Comparison of ENCODE assay signal across 9 cellular contexts in genomic region chr17:77433385-77434135, GRCh38.
A peak's percentile ranks its signal among the peaks of the same experiment; 100 is the strongest.
DNase-seq lines count a peak whose midpoint lies in the region; ATAC-seq and TF ChIP-seq lines count a peak whose summit lies in the region.
"Had no signal": no experiment of that assay in that cellular context is flagged by ENCODE, and none has a peak within 500 bp of the region (broad histone marks: within the 10 kb centered on the region; RNA-seq: fewer than 3 reads in every experiment).

No MANE protein-coding gene starts in this region.

- no peaks in the 10 kb centered on the region for H3K36me3 Mint-ChIP-seq in activated naive CD4-positive, alpha-beta T cell treated with anti-CD3 and anti-CD28 coated beads, Interleukin-2, amount 50 U/mL, for 24 hours

- TF ChIP-seq POLR2A in vagina (IDR thresholded peaks at IDR 0.05) (no peak), GM18505 (IDR thresholded peaks at IDR 0.05; ENCODE audit: borderline replicate concordance, extremely low read depth, insufficient read depth, insufficient read length) (no peak)

- H3K4me1 ChIP-seq in vagina, result peaks cover 100% of the 10 kb centered on the region

- peak overlapping the region; percentile 1 to 30 for H3K4me3 ChIP-seq in vagina

- H3K27ac Mint-ChIP-seq in activated naive CD4-positive, alpha-beta T cell treated with anti-CD3 and anti-CD28 coated beads, Interleukin-2, amount 50 U/mL, for 24 hours, result peak overlapping the region; percentile 96

- peak; percentile 63 to 64 for DNase-seq in stimulated activated CD4-positive, alpha-beta T cell treated with anti-CD3 and anti-CD28 coated beads, Interleukin-2, amount 100 ng/mL, for 24 hours
- DNase-seq in stimulated activated CD4-positive, alpha-beta T cell treated with anti-CD3 and anti-CD28 coated beads, Interleukin-2, amount 100 ng/mL, for 48 hours, result no peak
- DNase-seq in iris pigment epithelial cell (ENCODE audit: low read depth), result peak; percentile 73
- DNase-seq in vagina (ENCODE audit: extremely low spot score in 2 of 2), result no peak
- DNase-seq in D341Med (ENCODE audit: low spot score), result no peak
- DNase-seq in midbrain (lab: John Stamatoyannopoulos, UW), result no peak
- DNase-seq: DMS 273 treated with DMSO at 0.1 percent for 48 hours had no signal

- intact Hi-C loops in vagina (cut with DNase I), result loop anchor here (5.0 kb wide), 1 partner anchor 101 kb away; no protein-coding TSS in a partner anchor

- no peaks in the 10 kb centered on the region for H3K27me3 ChIP-seq in vagina

- no peaks in the 10 kb centered on the region for H3K36me3 ChIP-seq in vagina

- ATAC-seq in GM18505 (IDR thresholded peaks at IDR 0.05; ENCODE audit: unreplicated experiment), result no peak

- H3K9me3 ChIP-seq in vagina, result no peaks in the 10 kb centered on the region

- H3K4me3 Mint-ChIP-seq in activated naive CD4-positive, alpha-beta T cell treated with anti-CD3 and anti-CD28 coated beads, Interleukin-2, amount 50 U/mL, for 24 hours, result peak overlapping the region; percentile 87

- no peaks in the 10 kb centered on the region for H3K9me3 Mint-ChIP-seq in activated naive CD4-positive, alpha-beta T cell treated with anti-CD3 and anti-CD28 coated beads, Interleukin-2, amount 50 U/mL, for 24 hours

- no peaks in the 10 kb centered on the region for H3K27me3 Mint-ChIP-seq in activated naive CD4-positive, alpha-beta T cell treated with anti-CD3 and anti-CD28 coated beads, Interleukin-2, amount 50 U/mL, for 24 hours

- peak overlapping the region; percentile 81 for H3K27ac ChIP-seq in vagina

- no peak for TF ChIP-seq CTCF in vagina (IDR thresholded peaks at IDR 0.05)

- peaks cover 88% of the 10 kb centered on the region for H3K4me1 Mint-ChIP-seq in activated naive CD4-positive, alpha-beta T cell treated with anti-CD3 and anti-CD28 coated beads, Interleukin-2, amount 50 U/mL, for 24 hours

Comparison
In these comparisons a context has a peak if more than half of its experiments do, and no peak if none do; other contexts are left out.
1. DNase-seq: peak in stimulated activated CD4-positive, alpha-beta T cell treated with anti-CD3 and anti-CD28 coated beads, Interleukin-2, amount 100 ng/mL, for 24 hours (2 of 2) and iris pigment epithelial cell (single experiment); none in stimulated activated CD4-positive, alpha-beta T cell treated with anti-CD3 and anti-CD28 coated beads, Interleukin-2, amount 100 ng/mL, for 48 hours (0 of 2), vagina (0 of 2), D341Med (single experiment) and midbrain (single experiment).